In genomic region chr20:49297605-49298530, GRCh38 we compare ENCODE assay signal across 13 cellular contexts. TPM values are rescaled to one million over a fixed set of nuclear protein-coding genes. Genes with fewer than 3 reads are reported as not detected.
A peak's percentile ranks its signal among the peaks of the same experiment; 100 is the strongest.
DNase-seq lines count a peak whose midpoint lies in the region; ATAC-seq and TF ChIP-seq lines count a peak whose summit lies in the region.
"Had no signal": no experiment of that assay in that cellular context is flagged by ENCODE, and none has a peak within 500 bp of the region (broad histone marks: within the 10 kb centered on the region; RNA-seq: fewer than 3 reads in every experiment).

No MANE protein-coding gene starts in this region.

- no peak overlapping the region for H3K27ac ChIP-seq in CD8-positive, alpha-beta memory T cell (ENCODE audit: low read depth, low read length)
- H3K27ac ChIP-seq in SK-N-SH (ENCODE audit: low read depth in 2 of 2, low read length in 1 of 2) (no peak overlapping the region), breast epithelium (no peak overlapping the region)
- H3K27ac ChIP-seq: prostate gland, suprapubic skin had no signal

- peak; percentile 78 to 91 for ATAC-seq in naive thymus-derived CD8-positive, alpha-beta T cell
- ATAC-seq in GM21529 (IDR thresholded peaks at IDR 0.05; ENCODE audit: unreplicated experiment), result no peak

- peaks cover under 1% of the 10 kb centered on the region for H3K4me1 ChIP-seq in CD8-positive, alpha-beta memory T cell (ENCODE audit: insufficient read depth, low read length)
- H3K4me1 ChIP-seq in SK-N-SH (ENCODE audit: control insufficient read depth in 1 of 2, insufficient read depth in 2 of 2, low read depth in 1 of 2, low read length in 1 of 2) (peaks cover 0 to under 1% of the 10 kb centered on the region in 2 experiments; a peak in 1 of 4 replicates), breast epithelium (no peaks in the 10 kb centered on the region)
- H3K4me1 ChIP-seq: prostate gland, suprapubic skin had no signal

- H3K9ac ChIP-seq in SK-N-SH, result no peak overlapping the region

- no peak for TF ChIP-seq EP300 in SK-N-SH (IDR thresholded peaks at IDR 0.05; ENCODE audit: borderline replicate concordance in 1 of 2, low read depth in 1 of 2, low read length in 1 of 2)

- no peaks in the 10 kb centered on the region for H3K36me3 ChIP-seq in CD8-positive, alpha-beta memory T cell (ENCODE audit: insufficient read depth, low read length)
- H3K36me3 ChIP-seq in SK-N-SH (replicated peaks in 1 of 2; ENCODE audit: control insufficient read depth in 1 of 2, insufficient read depth in 2 of 2, low read length in 1 of 2), result peaks cover 0 to 2% of the 10 kb centered on the region in 2 experiments
- H3K36me3 ChIP-seq in breast epithelium, result no peaks in the 10 kb centered on the region
- H3K36me3 ChIP-seq: prostate gland had no signal

- no peaks in the 10 kb centered on the region for H3K9me2 ChIP-seq in SK-N-SH

- no peaks in the 10 kb centered on the region for H4K20me1 ChIP-seq in SK-N-SH (ENCODE audit: insufficient read depth)

- peaks cover 0 to 2% of the 10 kb centered on the region in 2 donors for H3K27me3 Mint-ChIP-seq in CD8-positive, alpha-beta memory T cell
- no peaks in the 10 kb centered on the region for H3K27me3 Mint-ChIP-seq in activated naive CD8-positive, alpha-beta T cell
- no peaks in the 10 kb centered on the region for H3K27me3 Mint-ChIP-seq in naive thymus-derived CD8-positive, alpha-beta T cell

- H3K9me3 ChIP-seq in CD8-positive, alpha-beta memory T cell (ENCODE audit: low read length), result no peaks in the 10 kb centered on the region
- no peaks in the 10 kb centered on the region for H3K9me3 ChIP-seq in SK-N-SH
- no peaks in the 10 kb centered on the region for H3K9me3 ChIP-seq in breast epithelium
- H3K9me3 ChIP-seq: MG63, prostate gland, suprapubic skin had no signal

- peak in 2 of 5 donors; percentile 42 to 67 for DNase-seq in CD8-positive, alpha-beta memory T cell
- DNase-seq in Jurkat, Clone E6-1 (ENCODE audit: low read depth, low spot score), result peak; percentile 83
- peak in 3 of 10 donors; percentile 29 to 65 (median 34) for DNase-seq in naive thymus-derived CD8-positive, alpha-beta T cell
- DNase-seq in SK-N-SH (no peak), breast epithelium (ENCODE audit: low spot score in 2 of 2) (no peak)
- DNase-seq: activated CD4-positive, alpha-beta T cell treated with anti-CD3 and anti-CD28 coated beads, Interleukin-2, amount 50 U/mL, for 48 hours; MG63; NCI-H524; T-helper 1 cell had no signal

- H3K4me1 Mint-ChIP-seq in CD8-positive, alpha-beta memory T cell, result peaks cover 15 to 32% (median 18%) of the 10 kb centered on the region in 3 donors
- H3K4me1 Mint-ChIP-seq in activated naive CD8-positive, alpha-beta T cell (ENCODE audit: low read depth), result peaks cover 17% of the 10 kb centered on the region
- H3K4me1 Mint-ChIP-seq in naive thymus-derived CD8-positive, alpha-beta T cell, result peaks cover 7 to 16% (median 14%) of the 10 kb centered on the region in 4 donors

- no peak for TF ChIP-seq CTCF in SK-N-SH (IDR thresholded peaks at IDR 0.05)
- no peak for TF ChIP-seq CTCF in breast epithelium (IDR thresholded peaks at IDR 0.05)

- POLR2A ChIA-PET in CD8-positive, alpha-beta memory T cell (lab: Charles Lee), result interaction anchor here (0.6 to 1.6 kb wide), 6 partner anchors 14 to 188 kb away, joined by 3 to 14 read pairs (median 4); partner anchors contain the start of gene ZNFX1
- POLR2A ChIA-PET in naive thymus-derived CD8-positive, alpha-beta T cell (lab: Charles Lee), result interaction anchor here (0.6 to 3.3 kb wide), 7 partner anchors 12 to 177 kb away, joined by 3 to 41 read pairs (median 5); partner anchors contain the start of gene ZNFX1
- POLR2A ChIA-PET in SK-N-SH (lab: Yijun Ruan, JAX), result no interaction called here

- CTCF ChIA-PET in CD8-positive, alpha-beta memory T cell (lab: Charles Lee), result interaction anchor here (1.1 to 1.7 kb wide), 3 partner anchors 15 to 26 kb away, joined by 4 read pairs; no protein-coding TSS in a partner anchor
- CTCF ChIA-PET in SK-N-SH (lab: Yijun Ruan, JAX), result no interaction called here

- no peak overlapping the region for H3K4me3 ChIP-seq in CD8-positive, alpha-beta memory T cell (ENCODE audit: low read length)
- no peak overlapping the region for H3K4me3 ChIP-seq in Jurkat, Clone E6-1 (ENCODE audit: low read length)
- H3K4me3 ChIP-seq in SK-N-SH (ENCODE audit: low read depth in 2 of 2, low read length in 1 of 2) (no peak overlapping the region), breast epithelium (no peak overlapping the region)
- H3K4me3 ChIP-seq: MG63, prostate gland, suprapubic skin had no signal

- no peaks in the 10 kb centered on the region for H3K27me3 ChIP-seq in CD8-positive, alpha-beta memory T cell (ENCODE audit: insufficient read depth, low read length, poor library complexity, severe bottlenecking)
- H3K27me3 ChIP-seq in SK-N-SH (ENCODE audit: insufficient read depth) (no peaks in the 10 kb centered on the region), breast epithelium (no peaks in the 10 kb centered on the region)
- H3K27me3 ChIP-seq: MG63, suprapubic skin had no signal

- peak overlapping the region in 4 of 7 donors; percentile 18 to 67 (median 49) for H3K4me3 Mint-ChIP-seq in CD8-positive, alpha-beta memory T cell
- no peak overlapping the region for H3K4me3 Mint-ChIP-seq in activated naive CD8-positive, alpha-beta T cell
- peak overlapping the region in 7 of 10 donors; percentile 8 to 77 (median 55) for H3K4me3 Mint-ChIP-seq in naive thymus-derived CD8-positive, alpha-beta T cell

- H3K36me3 Mint-ChIP-seq in CD8-positive, alpha-beta memory T cell, result peaks cover 9 to 13% (median 12%) of the 10 kb centered on the region in 3 donors
- peaks cover 13% of the 10 kb centered on the region for H3K36me3 Mint-ChIP-seq in activated naive CD8-positive, alpha-beta T cell
- peaks cover 7 to 17% (median 16%) of the 10 kb centered on the region in 3 donors for H3K36me3 Mint-ChIP-seq in naive thymus-derived CD8-positive, alpha-beta T cell

- no peaks in the 10 kb centered on the region for H3K79me2 ChIP-seq in SK-N-SH (ENCODE audit: insufficient read depth)

- no peak overlapping the region for H3K4me2 ChIP-seq in SK-N-SH

- TF ChIP-seq POLR2A in breast epithelium (IDR thresholded peaks at IDR 0.05), result no peak

- peak overlapping the region; percentile 50 to 94 (median 90) for H3K27ac Mint-ChIP-seq in CD8-positive, alpha-beta memory T cell
- H3K27ac Mint-ChIP-seq in activated naive CD8-positive, alpha-beta T cell, result peak overlapping the region; percentile 22
- peak overlapping the region; percentile 52 to 94 (median 87) for H3K27ac Mint-ChIP-seq in naive thymus-derived CD8-positive, alpha-beta T cell

- intact Hi-C loops in breast epithelium (cut with DNase I; ENCODE audit: low total_unique reads), result no loop called here

- H2AFZ ChIP-seq in SK-N-SH (ENCODE audit: low read depth), result no peak overlapping the region

- H3K9me3 Mint-ChIP-seq in CD8-positive, alpha-beta memory T cell, result peaks cover 0 to 11% (median 6%) of the 10 kb centered on the region in 5 donors
- H3K9me3 Mint-ChIP-seq in activated naive CD8-positive, alpha-beta T cell (ENCODE audit: low read depth), result peaks cover 8% of the 10 kb centered on the region
- peaks cover 0 to 19% (median 11%) of the 10 kb centered on the region in 9 donors for H3K9me3 Mint-ChIP-seq in naive thymus-derived CD8-positive, alpha-beta T cell

- peaks cover 7% of the 10 kb centered on the region for H3F3A ChIP-seq in SK-N-SH (replicated peaks; ENCODE audit: insufficient read depth)

- TF ChIP-seq RAD21 in SK-N-SH (IDR thresholded peaks at IDR 0.05; ENCODE audit: low read length), result no peak

- 93% methylated on average over 6 of the region's 6 CpGs for WGBS in SK-N-SH (ENCODE audit: low lambda C conversion rate)

TF ChIP-seq in SK-N-SH, 30 proteins besides CTCF, POLR2A, EP300 and RAD21:
- TF ChIP-seq, protein P1, sequence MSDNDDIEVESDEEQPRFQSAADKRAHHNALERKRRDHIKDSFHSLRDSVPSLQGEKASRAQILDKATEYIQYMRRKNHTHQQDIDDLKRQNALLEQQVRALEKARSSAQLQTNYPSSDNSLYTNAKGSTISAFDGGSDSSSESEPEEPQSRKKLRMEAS (IDR thresholded peaks at IDR 0.05; ENCODE audit: low read depth), result no peak
- TF ChIP-seq, protein P2, sequence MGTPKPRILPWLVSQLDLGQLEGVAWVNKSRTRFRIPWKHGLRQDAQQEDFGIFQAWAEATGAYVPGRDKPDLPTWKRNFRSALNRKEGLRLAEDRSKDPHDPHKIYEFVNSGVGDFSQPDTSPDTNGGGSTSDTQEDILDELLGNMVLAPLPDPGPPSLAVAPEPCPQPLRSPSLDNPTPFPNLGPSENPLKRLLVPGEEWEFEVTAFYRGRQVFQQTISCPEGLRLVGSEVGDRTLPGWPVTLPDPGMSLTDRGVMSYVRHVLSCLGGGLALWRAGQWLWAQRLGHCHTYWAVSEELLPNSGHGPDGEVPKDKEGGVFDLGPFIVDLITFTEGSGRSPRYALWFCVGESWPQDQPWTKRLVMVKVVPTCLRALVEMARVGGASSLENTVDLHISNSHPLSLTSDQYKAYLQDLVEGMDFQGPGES (IDR thresholded peaks at IDR 0.05; ENCODE audit: low read depth, low read length), result no peak
- no peak for TF ChIP-seq SIN3A (IDR thresholded peaks at IDR 0.05; ENCODE audit: borderline replicate concordance, low read depth, low read length)
- no peak for TF ChIP-seq MEF2A (IDR thresholded peaks at IDR 0.05; ENCODE audit: borderline replicate concordance, low read depth)

RNA-seq across cellular contexts. Expression of gene ZNFX1, which starts 20.0 kb away (rescaled TPM):
- 10 to 100 TPM; 55.7 to 58.9 TPM for total RNA-seq in CD8-positive, alpha-beta memory T cell
- polyA plus RNA-seq in CD8-positive, alpha-beta memory T cell, result 75.9 TPM
- 12.4 TPM for polyA plus RNA-seq in Jurkat, Clone E6-1 (2012; ENCODE audit: insufficient read depth, insufficient read length)
- 10 to 100 TPM; 56.4 to 57.2 TPM for total RNA-seq in naive thymus-derived CD8-positive, alpha-beta T cell
- polyA plus RNA-seq in naive thymus-derived CD8-positive, alpha-beta T cell, result 10 to 100 TPM; 28.1 to 45.0 (median 35.8) TPM
- 3.9 and 4.6 TPM in 2 replicates for polyA plus RNA-seq in SK-N-SH (2012; rRNA removed)
- polyA plus RNA-seq in SK-N-SH (2012; cell fraction: cytosol; rRNA removed), result 4.5 and 4.7 TPM in 2 replicates
- polyA plus RNA-seq in SK-N-SH (2012; cell fraction: nucleus; rRNA removed), result 8.1 and 9.0 TPM in 2 replicates
- 10 to 100 TPM; 36.3 to 42.1 (median 36.7) TPM for total RNA-seq in breast epithelium

Comparison
In these comparisons a context has a peak if more than half of its experiments do, and no peak if none do; other contexts are left out.
1. H3K27ac Mint-ChIP-seq: peak in every context shown above with its lines; median percentile 90 in CD8-positive, alpha-beta memory T cell; 87 in naive thymus-derived CD8-positive, alpha-beta T cell; 22 in activated naive CD8-positive, alpha-beta T cell.